17 cellular contexts compared by ENCODE assay signal in the genomic region with DNA sequence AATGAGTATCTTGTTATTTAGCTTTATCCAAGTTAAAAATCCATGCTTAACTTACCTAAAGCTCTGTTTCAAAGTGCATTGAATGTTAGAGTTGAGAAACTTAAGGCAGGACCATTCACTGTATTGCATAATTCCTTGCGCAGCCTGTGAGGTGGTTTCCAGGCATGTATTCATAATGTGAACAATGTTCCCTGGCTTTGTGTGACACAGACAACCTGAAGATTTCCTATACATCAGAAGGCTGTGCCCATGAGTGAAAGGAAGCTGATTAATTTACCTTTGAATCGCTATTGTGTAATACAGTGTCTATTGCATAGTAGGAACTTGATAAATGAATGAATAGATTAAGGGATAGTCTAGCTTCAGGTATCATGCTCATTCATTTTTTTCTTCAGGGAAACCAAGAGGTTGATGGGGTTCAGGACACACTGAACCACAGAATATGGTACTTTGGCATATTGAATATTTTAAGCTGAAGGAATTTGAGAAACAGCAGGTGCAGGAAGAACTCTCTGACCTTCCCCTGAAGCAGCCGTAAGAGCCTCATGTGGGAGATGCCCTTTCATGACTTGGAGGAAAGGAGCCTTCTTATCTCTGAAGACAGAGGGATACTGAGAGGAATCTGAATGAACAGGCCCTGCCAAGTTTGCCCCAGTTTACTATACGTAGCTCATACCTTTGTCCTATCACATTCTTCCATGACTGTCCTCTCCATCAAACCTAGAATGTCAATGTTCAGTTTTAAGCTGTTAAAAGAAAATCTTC.
"Had no signal": no experiment of that assay in that cellular context is flagged by ENCODE, and none has a peak within 500 bp of the region (broad histone marks: within the 10 kb centered on the region; RNA-seq: fewer than 3 reads in every experiment).

No MANE protein-coding gene starts in this region.

- H3K9me3 Mint-ChIP-seq: activated CD4-positive, alpha-beta memory T cell treated with anti-CD3 and anti-CD28 coated beads for 36 hours; activated naive CD4-positive, alpha-beta T cell treated with anti-CD3 and anti-CD28 coated beads, Interleukin-2, amount 50 U/mL, for 72 hours; activated T-cell treated with anti-CD3 and anti-CD28 coated beads, Interleukin-2, amount 50 U/mL, for 4 hours; memory B cell; natural killer cell; T-helper 1 cell treated with Interleukin-12 subunit alpha and Interleukin-12 subunit beta and Interleukin-4 antibody, amounts not matched to agents 30 μg/mL and 1 μg/mL, for 36 hours had no signal

- H3K36me3 ChIP-seq: left lung, prostate gland, right lobe of liver, suprapubic skin, upper lobe of left lung had no signal

- H3K4me3 Mint-ChIP-seq: activated CD4-positive, alpha-beta memory T cell treated with anti-CD3 and anti-CD28 coated beads for 36 hours; activated T-cell treated with anti-CD3 and anti-CD28 coated beads, Interleukin-2, amount 50 U/mL, for 4 hours; memory B cell; natural killer cell; T-helper 1 cell treated with Interleukin-12 subunit alpha and Interleukin-12 subunit beta and Interleukin-4 antibody, amounts not matched to agents 30 μg/mL and 1 μg/mL, for 36 hours had no signal

- H3K4me1 Mint-ChIP-seq: memory B cell, natural killer cell had no signal

- H3K27ac ChIP-seq: left lung, prostate gland, right lobe of liver, suprapubic skin, upper lobe of left lung had no signal

- H3K9me3 ChIP-seq: left lung, prostate gland, right lobe of liver, SK-N-SH, suprapubic skin, upper lobe of left lung had no signal

- H3K9ac ChIP-seq: SK-N-SH had no signal

- H3K27ac Mint-ChIP-seq: activated CD4-positive, alpha-beta memory T cell treated with anti-CD3 and anti-CD28 coated beads for 36 hours; activated naive CD4-positive, alpha-beta T cell treated with anti-CD3 and anti-CD28 coated beads, Interleukin-2, amount 50 U/mL, for 72 hours; memory B cell; natural killer cell; T-helper 1 cell treated with Interleukin-12 subunit alpha and Interleukin-12 subunit beta and Interleukin-4 antibody, amounts not matched to agents 30 μg/mL and 1 μg/mL, for 36 hours had no signal

- H3K4me3 ChIP-seq: left lung, prostate gland, right lobe of liver, suprapubic skin, upper lobe of left lung had no signal

- H3K36me3 Mint-ChIP-seq: activated CD4-positive, alpha-beta memory T cell treated with anti-CD3 and anti-CD28 coated beads for 36 hours; activated naive CD4-positive, alpha-beta T cell treated with anti-CD3 and anti-CD28 coated beads, Interleukin-2, amount 50 U/mL, for 72 hours; memory B cell; natural killer cell had no signal

- H3K27me3 ChIP-seq: left lung, right lobe of liver, suprapubic skin, upper lobe of left lung had no signal

- H3K27me3 Mint-ChIP-seq: memory B cell had no signal

- H3K4me1 ChIP-seq: left lung, prostate gland, right lobe of liver, suprapubic skin, upper lobe of left lung had no signal

- ATAC-seq: activated naive CD4-positive, alpha-beta T cell treated with anti-CD3 and anti-CD28 coated beads, Interleukin-2, amount 50 U/mL, for 72 hours; activated T-cell treated with anti-CD3 and anti-CD28 coated beads, Interleukin-2, amount 50 U/mL, for 4 hours; left lung; natural killer cell; right lobe of liver; stimulated activated naive CD8-positive, alpha-beta T cell treated with anti-CD3 and anti-CD28 coated beads, Interleukin-15, Interleukin-2, amounts not matched to agents 100 U/mL and 50 U/mL, for 24 hours had no signal

- DNase-seq: activated CD4-positive, alpha-beta memory T cell treated with anti-CD3 and anti-CD28 coated beads for 36 hours; activated CD4-positive, CD25-positive, alpha-beta regulatory T cell treated with anti-CD3 and anti-CD28 coated beads, Interleukin-2, amount 50 U/mL, for 72 hours; activated effector memory CD4-positive, alpha-beta T cell treated with anti-CD3 and anti-CD28 coated beads, Interleukin-2, amount 50 U/mL, for 16 hours; activated T-cell treated with anti-CD3 and anti-CD28 coated beads, Interleukin-2, amount 50 U/mL, for 4 hours; anterior cingulate cortex; hypothalamus; left lung; natural killer cell; right lobe of liver; SK-N-SH; stimulated activated naive CD8-positive, alpha-beta T cell treated with anti-CD3 and anti-CD28 coated beads, Interleukin-15, Interleukin-2, amounts not matched to agents 100 U/mL and 50 U/mL, for 24 hours; upper lobe of left lung had no signal

- H3K4me2 ChIP-seq: SK-N-SH had no signal
